In the genomic region with DNA sequence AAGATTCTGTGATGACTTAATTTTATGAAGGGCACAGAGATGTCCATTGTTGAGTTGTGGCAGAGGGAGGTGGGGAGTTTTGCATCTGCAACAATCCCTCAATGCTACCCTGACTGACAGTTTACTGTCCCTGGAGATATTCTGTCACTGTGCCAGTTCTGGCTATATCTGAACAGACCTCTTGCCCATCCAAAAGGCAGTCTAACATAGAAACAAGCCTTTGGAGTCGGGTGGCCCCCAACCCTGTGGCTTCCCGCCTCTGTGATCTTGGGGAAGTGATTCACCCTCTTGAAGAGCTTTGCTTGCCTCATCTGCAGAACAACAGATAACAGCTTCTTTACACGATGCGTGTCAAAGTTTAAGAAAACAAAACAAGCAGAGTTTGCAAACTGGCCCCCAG, we compare ENCODE assay signal across 1 cellular context.
TF ChIP-seq lines count a peak whose summit lies in the region.

No MANE protein-coding gene starts in this region.

TF ChIP-seq in HepG2, 621 proteins besides CTCF, POLR2A, EP300 and RAD21 (continues in another document):
- no peak for TF ChIP-seq ZNF7 (CRISPR knock-in tag; IDR thresholded peaks at IDR 0.05)
- no peak for TF ChIP-seq HOMEZ (CRISPR knock-in tag; IDR thresholded peaks at IDR 0.05; ENCODE audit: low read depth)
- TF ChIP-seq CCAR2 (optimal IDR thresholded peaks at IDR 0.05; ENCODE audit: low read depth, low read length), result no peak
- 0 out of 2 replicates have a peak, but pooled peaks have one; percentile 14 for TF ChIP-seq MAX (IDR thresholded peaks at IDR 0.05)
- TF ChIP-seq ZNF768 (CRISPR knock-in tag; IDR thresholded peaks at IDR 0.05), result no peak
- TF ChIP-seq ZNF460 (CRISPR knock-in tag; IDR thresholded peaks at IDR 0.05; ENCODE audit: borderline replicate concordance), result no peak
- TF ChIP-seq THAP11 (CRISPR knock-in tag; IDR thresholded peaks at IDR 0.05), result 0 out of 2 replicates have a peak, but pooled peaks have one; percentile 8
- no peak for TF ChIP-seq MIER3 (CRISPR knock-in tag; IDR thresholded peaks at IDR 0.05; ENCODE audit: borderline replicate concordance)
- no peak for TF ChIP-seq LRRFIP1 (CRISPR knock-in tag; conservative IDR thresholded peaks at IDR 0.05)
- TF ChIP-seq, protein P1, sequence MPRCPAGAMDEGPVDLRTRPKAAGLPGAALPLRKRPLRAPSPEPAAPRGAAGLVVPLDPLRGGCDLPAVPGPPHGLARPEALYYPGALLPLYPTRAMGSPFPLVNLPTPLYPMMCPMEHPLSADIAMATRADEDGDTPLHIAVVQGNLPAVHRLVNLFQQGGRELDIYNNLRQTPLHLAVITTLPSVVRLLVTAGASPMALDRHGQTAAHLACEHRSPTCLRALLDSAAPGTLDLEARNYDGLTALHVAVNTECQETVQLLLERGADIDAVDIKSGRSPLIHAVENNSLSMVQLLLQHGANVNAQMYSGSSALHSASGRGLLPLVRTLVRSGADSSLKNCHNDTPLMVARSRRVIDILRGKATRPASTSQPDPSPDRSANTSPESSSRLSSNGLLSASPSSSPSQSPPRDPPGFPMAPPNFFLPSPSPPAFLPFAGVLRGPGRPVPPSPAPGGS (CRISPR knock-in tag; IDR thresholded peaks at IDR 0.05), result no peak
- TF ChIP-seq TAF1 (CRISPR knock-in tag; IDR thresholded peaks at IDR 0.05), result no peak
- TF ChIP-seq MXI1 (IDR thresholded peaks at IDR 0.05; ENCODE audit: borderline replicate concordance, low read depth, low read length), result no peak
- TF ChIP-seq KDM5A (IDR thresholded peaks at IDR 0.05; ENCODE audit: borderline replicate concordance, low read length), result no peak
- no peak for TF ChIP-seq MAFF (IDR thresholded peaks at IDR 0.05; ENCODE audit: low read depth, low read length)
- no peak for TF ChIP-seq SNRNP70 (IDR thresholded peaks at IDR 0.05; ENCODE audit: low read depth, low read length)
- TF ChIP-seq TRIM24 (CRISPR knock-in tag; IDR thresholded peaks at IDR 0.05), result no peak
- TF ChIP-seq ZNF143 (CRISPR knock-in tag; IDR thresholded peaks at IDR 0.05), result no peak
- no peak for TF ChIP-seq ZNF784 (CRISPR knock-in tag; IDR thresholded peaks at IDR 0.05; ENCODE audit: borderline replicate concordance)
- TF ChIP-seq ZFP36L2 (CRISPR knock-in tag; IDR thresholded peaks at IDR 0.05), result no peak
- TF ChIP-seq PBX2 (CRISPR knock-in tag; IDR thresholded peaks at IDR 0.05), result peak; percentile 35; the same call in 1 of the 2 replicates
- TF ChIP-seq, protein P2, sequence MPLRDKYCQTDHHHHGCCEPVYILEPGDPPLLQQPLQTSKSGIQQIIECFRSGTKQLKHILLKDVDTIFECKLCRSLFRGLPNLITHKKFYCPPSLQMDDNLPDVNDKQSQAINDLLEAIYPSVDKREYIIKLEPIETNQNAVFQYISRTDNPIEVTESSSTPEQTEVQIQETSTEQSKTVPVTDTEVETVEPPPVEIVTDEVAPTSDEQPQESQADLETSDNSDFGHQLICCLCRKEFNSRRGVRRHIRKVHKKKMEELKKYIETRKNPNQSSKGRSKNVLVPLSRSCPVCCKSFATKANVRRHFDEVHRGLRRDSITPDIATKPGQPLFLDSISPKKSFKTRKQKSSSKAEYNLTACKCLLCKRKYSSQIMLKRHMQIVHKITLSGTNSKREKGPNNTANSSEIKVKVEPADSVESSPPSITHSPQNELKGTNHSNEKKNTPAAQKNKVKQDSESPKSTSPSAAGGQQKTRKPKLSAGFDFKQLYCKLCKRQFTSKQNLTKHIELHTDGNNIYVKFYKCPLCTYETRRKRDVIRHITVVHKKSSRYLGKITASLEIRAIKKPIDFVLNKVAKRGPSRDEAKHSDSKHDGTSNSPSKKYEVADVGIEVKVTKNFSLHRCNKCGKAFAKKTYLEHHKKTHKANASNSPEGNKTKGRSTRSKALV (CRISPR knock-in tag; IDR thresholded peaks at IDR 0.05), result no peak
- TF ChIP-seq SP5 (CRISPR knock-in tag; IDR thresholded peaks at IDR 0.05; ENCODE audit: borderline replicate concordance, low read depth), result no peak
- TF ChIP-seq ZNF33A (CRISPR knock-in tag; IDR thresholded peaks at IDR 0.05; ENCODE audit: borderline replicate concordance), result no peak
- TF ChIP-seq ZSCAN31 (CRISPR knock-in tag; IDR thresholded peaks at IDR 0.05; ENCODE audit: low read depth), result no peak
- TF ChIP-seq ZNF747 (CRISPR knock-in tag; IDR thresholded peaks at IDR 0.05; ENCODE audit: borderline replicate concordance), result no peak
- TF ChIP-seq NR1H2 (CRISPR knock-in tag; IDR thresholded peaks at IDR 0.05; ENCODE audit: borderline replicate concordance, low read depth), result no peak
- TF ChIP-seq ZNF782 (CRISPR knock-in tag; IDR thresholded peaks at IDR 0.05; ENCODE audit: borderline replicate concordance), result no peak
- TF ChIP-seq, protein P3, sequence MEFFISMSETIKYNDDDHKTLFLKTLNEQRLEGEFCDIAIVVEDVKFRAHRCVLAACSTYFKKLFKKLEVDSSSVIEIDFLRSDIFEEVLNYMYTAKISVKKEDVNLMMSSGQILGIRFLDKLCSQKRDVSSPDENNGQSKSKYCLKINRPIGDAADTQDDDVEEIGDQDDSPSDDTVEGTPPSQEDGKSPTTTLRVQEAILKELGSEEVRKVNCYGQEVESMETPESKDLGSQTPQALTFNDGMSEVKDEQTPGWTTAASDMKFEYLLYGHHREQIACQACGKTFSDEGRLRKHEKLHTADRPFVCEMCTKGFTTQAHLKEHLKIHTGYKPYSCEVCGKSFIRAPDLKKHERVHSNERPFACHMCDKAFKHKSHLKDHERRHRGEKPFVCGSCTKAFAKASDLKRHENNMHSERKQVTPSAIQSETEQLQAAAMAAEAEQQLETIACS (CRISPR knock-in tag; IDR thresholded peaks at IDR 0.05), result no peak
- no peak for TF ChIP-seq PAF1 (CRISPR knock-in tag; IDR thresholded peaks at IDR 0.05)
- TF ChIP-seq ZBTB25 (CRISPR knock-in tag; IDR thresholded peaks at IDR 0.05), result no peak
- no peak for TF ChIP-seq ZC3H4 (CRISPR knock-in tag; IDR thresholded peaks at IDR 0.05; ENCODE audit: borderline replicate concordance)
- TF ChIP-seq ZNF816 (CRISPR knock-in tag; IDR thresholded peaks at IDR 0.05; ENCODE audit: borderline replicate concordance), result no peak
- TF ChIP-seq ZFY (CRISPR knock-in tag; IDR thresholded peaks at IDR 0.05), result no peak
- TF ChIP-seq MEIS2 (CRISPR knock-in tag; IDR thresholded peaks at IDR 0.05), result no peak
- TF ChIP-seq ZNF615 (CRISPR knock-in tag; IDR thresholded peaks at IDR 0.05; ENCODE audit: borderline replicate concordance), result no peak
- TF ChIP-seq SIX1 (CRISPR knock-in tag; IDR thresholded peaks at IDR 0.05; ENCODE audit: borderline replicate concordance), result no peak
- TF ChIP-seq TSC22D2 (CRISPR knock-in tag; IDR thresholded peaks at IDR 0.05; ENCODE audit: borderline replicate concordance), result no peak
- TF ChIP-seq ZKSCAN8 (CRISPR knock-in tag; IDR thresholded peaks at IDR 0.05; ENCODE audit: borderline replicate concordance), result no peak
- no peak for TF ChIP-seq ZFP41 (CRISPR knock-in tag; IDR thresholded peaks at IDR 0.05; ENCODE audit: borderline replicate concordance)
- no peak for TF ChIP-seq THYN1 (CRISPR knock-in tag; IDR thresholded peaks at IDR 0.05; ENCODE audit: borderline replicate concordance, low read depth)
- TF ChIP-seq HOXA5 (CRISPR knock-in tag; IDR thresholded peaks at IDR 0.05), result no peak
- TF ChIP-seq, protein P4, sequence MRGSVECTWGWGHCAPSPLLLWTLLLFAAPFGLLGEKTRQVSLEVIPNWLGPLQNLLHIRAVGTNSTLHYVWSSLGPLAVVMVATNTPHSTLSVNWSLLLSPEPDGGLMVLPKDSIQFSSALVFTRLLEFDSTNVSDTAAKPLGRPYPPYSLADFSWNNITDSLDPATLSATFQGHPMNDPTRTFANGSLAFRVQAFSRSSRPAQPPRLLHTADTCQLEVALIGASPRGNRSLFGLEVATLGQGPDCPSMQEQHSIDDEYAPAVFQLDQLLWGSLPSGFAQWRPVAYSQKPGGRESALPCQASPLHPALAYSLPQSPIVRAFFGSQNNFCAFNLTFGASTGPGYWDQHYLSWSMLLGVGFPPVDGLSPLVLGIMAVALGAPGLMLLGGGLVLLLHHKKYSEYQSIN (CRISPR knock-in tag; IDR thresholded peaks at IDR 0.05; ENCODE audit: borderline replicate concordance), result no peak
- TF ChIP-seq TBX2 (CRISPR knock-in tag; IDR thresholded peaks at IDR 0.05; ENCODE audit: borderline replicate concordance), result no peak
- TF ChIP-seq GATAD1 (CRISPR knock-in tag; IDR thresholded peaks at IDR 0.05), result peak; percentile 29; the same call in 1 of the 2 replicates
- TF ChIP-seq ZKSCAN1 (IDR thresholded peaks at IDR 0.05; ENCODE audit: low read length), result no peak
- no peak for TF ChIP-seq SALL2 (CRISPR knock-in tag; IDR thresholded peaks at IDR 0.05)
- no peak for TF ChIP-seq SRSF1 (optimal IDR thresholded peaks at IDR 0.05; ENCODE audit: low read depth, low read length)
- no peak for TF ChIP-seq WIZ (CRISPR knock-in tag; IDR thresholded peaks at IDR 0.05)
- no peak for TF ChIP-seq ZNF234 (CRISPR knock-in tag; conservative IDR thresholded peaks at IDR 0.05)
- no peak for TF ChIP-seq TP53 (CRISPR knock-in tag; conservative IDR thresholded peaks at IDR 0.05)
- TF ChIP-seq PHB2 (IDR thresholded peaks at IDR 0.05; ENCODE audit: partially characterized antibody), result no peak
- no peak for TF ChIP-seq SAFB2 (CRISPR knock-in tag; IDR thresholded peaks at IDR 0.05; ENCODE audit: borderline replicate concordance, low read depth)
- no peak for TF ChIP-seq SMAD9 (CRISPR knock-in tag; IDR thresholded peaks at IDR 0.05)
- TF ChIP-seq DR1 (CRISPR knock-in tag; IDR thresholded peaks at IDR 0.05), result no peak
- no peak for TF ChIP-seq ZSCAN29 (CRISPR knock-in tag; conservative IDR thresholded peaks at IDR 0.05)
- TF ChIP-seq SKI (IDR thresholded peaks at IDR 0.05; ENCODE audit: partially characterized antibody), result no peak
- TF ChIP-seq SP4 (CRISPR knock-in tag; IDR thresholded peaks at IDR 0.05), result no peak
- TF ChIP-seq NCOA5 (CRISPR knock-in tag; IDR thresholded peaks at IDR 0.05), result no peak
